ENCODE assay signal across 1 cellular context in genomic region chr19:41407271-41407670, GRCh38.
TF ChIP-seq lines count a peak whose summit lies in the region.

No MANE protein-coding gene starts in this region.

TF ChIP-seq in HEK293, 187 proteins besides CTCF, POLR2A, EP300 and RAD21 (continued from another document):
- TF ChIP-seq PRDM6 (tag by site-specific recombination; IDR thresholded peaks at IDR 0.05) (no peak), ZNF610 (tag by site-specific recombination; IDR thresholded peaks at IDR 0.05; ENCODE audit: borderline replicate concordance) (no peak), FEZF1 (tag by site-specific recombination; IDR thresholded peaks at IDR 0.05) (no peak), ZBTB7A (tag by site-specific recombination; IDR thresholded peaks at IDR 0.05; ENCODE audit: low read depth) (no peak)
